ENCODE assay signal across 9 cellular contexts in genomic region chr3:35639251-35640185, GRCh38. TPM values are rescaled to one million over a fixed set of nuclear protein-coding genes. Genes with fewer than 3 reads are reported as not detected.
DNase-seq lines count a peak whose midpoint lies in the region; ATAC-seq and TF ChIP-seq lines count a peak whose summit lies in the region.
"Had no signal": no experiment of that assay in that cellular context is flagged by ENCODE, and none has a peak within 500 bp of the region (broad histone marks: within the 10 kb centered on the region; RNA-seq: fewer than 3 reads in every experiment).

Gene ARPP21 (plus strand): TSS chr3:35639525. CDS start chr3:35681752, 42,227 bp downstream.

- H3K4me1 ChIP-seq in HEK293 (ENCODE audit: control insufficient read depth, insufficient read depth, low read length) (no peaks in the 10 kb centered on the region), cardiac muscle cell (ENCODE audit: low read depth) (peaks cover 3% of the 10 kb centered on the region)

- H3K36me3 ChIP-seq in HEK293 (ENCODE audit: control insufficient read depth in 2 of 2, insufficient read depth in 1 of 2, low read length in 2 of 2), result no peaks in the 10 kb centered on the region
- no peaks in the 10 kb centered on the region for H3K36me3 ChIP-seq in cardiac muscle cell

- peaks cover 76% of the 10 kb centered on the region for H3K27me3 ChIP-seq in cardiac muscle cell

- H3K27me3 Mint-ChIP-seq in activated T-cell treated with anti-CD3 and anti-CD28 coated beads, Interleukin-2, amount 50 U/mL, for 4 hours (ENCODE audit: low read depth), result peaks cover 25% of the 10 kb centered on the region
- peaks cover 56% of the 10 kb centered on the region for H3K27me3 Mint-ChIP-seq in osteocyte (ENCODE audit: unreplicated experiment)

- peak within 1 kb of the TSS; percentile 73 for H3K4me3 ChIP-seq in HEK293 (ENCODE audit: low read depth, low read length)
- peak within 1 kb of the TSS; percentile 50 for H3K4me3 ChIP-seq in cardiac muscle cell

- H3K4me3 Mint-ChIP-seq in activated T-cell treated with anti-CD3 and anti-CD28 coated beads, Interleukin-2, amount 50 U/mL, for 4 hours, result peak within 1 kb of the TSS; percentile 73
- H3K4me3 Mint-ChIP-seq in osteocyte (ENCODE audit: unreplicated experiment), result peak within 1 kb of the TSS; percentile 85

- CTCF ChIA-PET in HEK293 (lab: Yijun Ruan, JAX), result interaction anchor here (0.6 to 1.1 kb wide), 2 partner anchors 269 to 691 kb away, joined by 3 to 4 read pairs; no protein-coding TSS in a partner anchor
- CTCF ChIA-PET in RWPE1 (lab: Yijun Ruan, JAX), result no interaction called here

- no peaks in the 10 kb centered on the region for H3K9me3 Mint-ChIP-seq in activated T-cell treated with anti-CD3 and anti-CD28 coated beads, Interleukin-2, amount 50 U/mL, for 4 hours
- H3K9me3 Mint-ChIP-seq in osteocyte (ENCODE audit: unreplicated experiment), result no peaks in the 10 kb centered on the region

- DNase-seq in DMS53 treated with DMSO at 0.1 percent for 48 hours (lab: John Stamatoyannopoulos, UW; ENCODE audit: unreplicated experiment) (peak; percentile 2), cardiac muscle cell (ENCODE audit: low read depth in 1 of 2, low spot score in 1 of 2) (peak in 1 of 2 donors; percentile 61), osteocyte (ENCODE audit: extremely low spot score, unreplicated experiment) (no peak), NCI-H1436 (lab: John Stamatoyannopoulos, UW) (no peak), RWPE1 (ENCODE audit: low spot score) (no peak)
- no peak for DNase-seq in activated T-cell treated with anti-CD3 and anti-CD28 coated beads, Interleukin-2, amount 50 U/mL, for 4 hours

- peak within 1 kb of the TSS; percentile 33 for H3K27ac Mint-ChIP-seq in osteocyte (ENCODE audit: unreplicated experiment)

- H3K9me3 ChIP-seq in HEK293 (ENCODE audit: control insufficient read depth, insufficient read depth, low read depth, low read length) (no peaks in the 10 kb centered on the region), cardiac muscle cell (ENCODE audit: low read depth) (no peaks in the 10 kb centered on the region)

- ATAC-seq in activated T-cell treated with anti-CD3 and anti-CD28 coated beads, Interleukin-2, amount 50 U/mL, for 4 hours, result peak; percentile 43 to 48
- ATAC-seq in GM21717 (IDR thresholded peaks at IDR 0.05; ENCODE audit: unreplicated experiment), result no peak

- no peak for TF ChIP-seq CTCF in HEK293 (tag by site-specific recombination; IDR thresholded peaks at IDR 0.05)
- no peak for TF ChIP-seq CTCF in cardiac muscle cell (IDR thresholded peaks at IDR 0.05; ENCODE audit: low read depth, low read length)
- peak; percentile 18 for TF ChIP-seq CTCF in osteocyte (IDR thresholded peaks at IDR 0.05)
- TF ChIP-seq CTCF in RWPE1 (conservative IDR thresholded peaks at IDR 0.05; ENCODE audit: low read depth), result no peak

- POLR2A ChIA-PET in HEK293 (lab: Yijun Ruan, JAX), result no interaction called here
- POLR2A ChIA-PET in RWPE1 (lab: Yijun Ruan, JAX; ENCODE audit: low non-redundant PET), result no interaction called here

- peaks cover 2% of the 10 kb centered on the region for H3K4me1 Mint-ChIP-seq in activated T-cell treated with anti-CD3 and anti-CD28 coated beads, Interleukin-2, amount 50 U/mL, for 4 hours (ENCODE audit: low read depth)
- peaks cover 12% of the 10 kb centered on the region for H3K4me1 Mint-ChIP-seq in osteocyte (ENCODE audit: unreplicated experiment)

- H3K36me3 Mint-ChIP-seq in activated T-cell treated with anti-CD3 and anti-CD28 coated beads, Interleukin-2, amount 50 U/mL, for 4 hours (ENCODE audit: insufficient read depth), result no peaks in the 10 kb centered on the region
- H3K36me3 Mint-ChIP-seq in osteocyte (ENCODE audit: unreplicated experiment), result no peaks in the 10 kb centered on the region

- H3K27ac ChIP-seq in HEK293 (ENCODE audit: extremely low read depth, low read depth, low read length) (no peak within 1 kb of the TSS), cardiac muscle cell (no peak within 1 kb of the TSS), RWPE1 (no peak within 1 kb of the TSS)

TF ChIP-seq in HEK293, 187 proteins besides CTCF, POLR2A, EP300 and RAD21:
- TF ChIP-seq EGR2 (tag by site-specific recombination; IDR thresholded peaks at IDR 0.05; ENCODE audit: low read depth) (peak; percentile 21; the same call in 1 of the 2 replicates), ZNF514 (tag by site-specific recombination; IDR thresholded peaks at IDR 0.05) (no peak), ZBTB48 (tag by site-specific recombination; IDR thresholded peaks at IDR 0.05) (0 out of 2 replicates have a peak, but pooled peaks have one; percentile 37), ZBTB11 (tag by site-specific recombination; conservative IDR thresholded peaks at IDR 0.05; ENCODE audit: low read depth) (peak; percentile 38; the same call in 1 of the 2 replicates)

RNA-seq across cellular contexts. Expression of gene ARPP21, which starts in this region (rescaled TPM):
- total RNA-seq in activated T-cell treated with anti-CD3 and anti-CD28 coated beads, Interleukin-2, amount 50 U/mL, for 4 hours, result not detected
- total RNA-seq in cardiac muscle cell, result 0.32 TPM in 1 of 2 replicates, not detected in the other
- 0.04 and 0.70 TPM in 2 replicates for polyA plus RNA-seq in cardiac muscle cell
- 3.5 and 3.7 TPM in 2 replicates for total RNA-seq in osteocyte
- total RNA-seq: M059J had no signal

Comparison
In these comparisons a context has a peak if more than half of its experiments do, and no peak if none do; other contexts are left out.
1. Peak in ATAC-seq in activated T-cell treated with anti-CD3 and anti-CD28 coated beads, Interleukin-2, amount 50 U/mL, for 4 hours; RNA of the gene not detected or under 1 TPM.